Comparison of ENCODE assay signal across 20 cellular contexts in genomic region chr18:58136865-58137264, GRCh38.
"Had no signal": no experiment of that assay in that cellular context is flagged by ENCODE, and none has a peak within 500 bp of the region (broad histone marks: within the 10 kb centered on the region; RNA-seq: fewer than 3 reads in every experiment).

No MANE protein-coding gene starts in this region.

- H3K36me3 ChIP-seq: adrenal gland, heart left ventricle, lower lobe of right lung, neural progenitor cell, upper lobe of right lung had no signal

- H3K4me3 ChIP-seq: adrenal gland, heart left ventricle, lower lobe of right lung, neural progenitor cell, testis, upper lobe of right lung had no signal

- H3K27ac ChIP-seq: adrenal gland, heart left ventricle, neural progenitor cell, testis, upper lobe of right lung had no signal

- H3K9me3 Mint-ChIP-seq: activated naive CD4-positive, alpha-beta T cell treated with anti-CD3 and anti-CD28 coated beads, Interleukin-2, amount 50 U/mL, for 72 hours; activated T-helper 17 cell treated with anti-CD3 and anti-CD28 coated beads, Interleukin-2, amount 50 U/mL, for 72 hours; naive B cell; neural progenitor cell; stimulated activated naive B cell treated with anti-CD40 and anti-IgM and Interleukin-4, amounts not matched to agents 10 μg/mL and 1 μg/mL and 100 μg/mL, for 72 hours had no signal

- H3K27ac Mint-ChIP-seq: activated naive CD4-positive, alpha-beta T cell treated with anti-CD3 and anti-CD28 coated beads, Interleukin-2, amount 50 U/mL, for 72 hours; activated T-helper 17 cell treated with anti-CD3 and anti-CD28 coated beads, Interleukin-2, amount 50 U/mL, for 72 hours; naive B cell; neural progenitor cell; stimulated activated naive B cell treated with anti-CD40 and anti-IgM and Interleukin-4, amounts not matched to agents 10 μg/mL and 1 μg/mL and 100 μg/mL, for 72 hours had no signal

- H2AFZ ChIP-seq: neural progenitor cell had no signal

- H3K4me1 Mint-ChIP-seq: activated T-helper 17 cell treated with anti-CD3 and anti-CD28 coated beads, Interleukin-2, amount 50 U/mL, for 72 hours had no signal

- H3K4me1 ChIP-seq: testis had no signal

- H3K9me3 ChIP-seq: adrenal gland, heart left ventricle, lower lobe of right lung, testis, upper lobe of right lung had no signal

- H3K4me3 Mint-ChIP-seq: activated T-helper 17 cell treated with anti-CD3 and anti-CD28 coated beads, Interleukin-2, amount 50 U/mL, for 72 hours; naive B cell; neural progenitor cell; stimulated activated naive B cell treated with anti-CD40 and anti-IgM and Interleukin-4, amounts not matched to agents 10 μg/mL and 1 μg/mL and 100 μg/mL, for 72 hours had no signal

- DNase-seq: activated T-cell treated with anti-CD3 and anti-CD28 coated beads, Interleukin-2, amount 50 U/mL, for 1 hour; central memory CD4-positive, alpha-beta T cell; dermis blood vessel endothelial cell; effector CD8-positive, alpha-beta T cell; heart left ventricle; islet precursor cell; left cardiac atrium; lower lobe of right lung; mesendoderm; naive B cell; small intestine; stimulated activated naive B cell treated with anti-CD40 and anti-IgM and Interleukin-4, amounts not matched to agents 10 μg/mL and 1 μg/mL and 100 μg/mL, for 72 hours; T-helper 9 cell; testis; upper lobe of right lung had no signal

- ATAC-seq: activated naive CD4-positive, alpha-beta T cell treated with anti-CD3 and anti-CD28 coated beads, Interleukin-2, amount 50 U/mL, for 72 hours; activated T-helper 17 cell treated with anti-CD3 and anti-CD28 coated beads, Interleukin-2, amount 50 U/mL, for 72 hours; esophagus mucosa; heart left ventricle; lower lobe of right lung; stimulated activated naive B cell treated with anti-CD40 and anti-IgM and Interleukin-4, amounts not matched to agents 10 μg/mL and 1 μg/mL and 100 μg/mL, for 72 hours; upper lobe of right lung had no signal

- H3K4me2 ChIP-seq: neural progenitor cell had no signal

- H3K36me3 Mint-ChIP-seq: activated naive CD4-positive, alpha-beta T cell treated with anti-CD3 and anti-CD28 coated beads, Interleukin-2, amount 50 U/mL, for 72 hours; naive B cell; neural progenitor cell; stimulated activated naive B cell treated with anti-CD40 and anti-IgM and Interleukin-4, amounts not matched to agents 10 μg/mL and 1 μg/mL and 100 μg/mL, for 72 hours had no signal

- H3K27me3 ChIP-seq: adrenal gland, heart left ventricle, testis, upper lobe of right lung had no signal
